ENCODE assay signal across 9 cellular contexts in the genomic region with DNA sequence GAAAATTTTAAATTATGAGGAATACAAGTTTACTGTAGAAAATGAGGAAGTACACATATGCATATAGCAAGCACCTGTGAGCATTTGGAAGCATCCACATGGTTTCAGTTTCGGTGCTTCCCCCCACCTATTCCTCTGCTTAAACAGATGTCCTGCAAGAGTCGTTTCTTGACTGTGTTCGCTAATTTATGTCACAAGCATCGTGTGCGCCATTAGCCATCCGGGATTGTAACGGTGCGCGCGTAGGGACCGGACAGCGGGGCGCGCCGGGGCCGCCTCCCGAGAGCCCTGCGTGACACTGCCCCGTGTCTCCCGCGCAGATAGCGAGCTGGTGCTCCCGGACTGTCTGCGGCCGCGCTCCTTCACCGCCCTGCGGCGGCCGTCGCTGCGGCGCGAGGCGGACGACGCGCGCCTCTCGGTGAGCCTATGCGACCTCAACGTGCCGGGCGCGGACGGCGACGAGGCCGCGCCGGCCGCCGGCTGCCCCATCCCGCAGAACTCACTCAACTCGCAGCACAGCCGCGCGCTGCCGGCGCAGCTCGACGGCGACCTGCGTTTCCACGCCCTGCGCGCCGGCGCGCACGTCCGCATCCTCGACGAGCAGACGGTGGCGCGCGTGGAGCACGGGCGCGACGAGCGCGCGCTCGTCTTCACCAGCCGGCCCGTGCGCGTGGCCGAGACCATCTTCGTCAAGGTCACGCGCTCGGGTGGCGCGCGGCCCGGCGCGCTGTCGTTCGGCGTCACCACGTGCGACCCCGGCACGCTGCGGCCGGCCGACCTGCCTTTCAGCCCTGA.
DNase-seq lines count a peak whose midpoint lies in the region; ATAC-seq and TF ChIP-seq lines count a peak whose summit lies in the region.
"Had no signal": no experiment of that assay in that cellular context is flagged by ENCODE, and none has a peak within 500 bp of the region (broad histone marks: within the 10 kb centered on the region; RNA-seq: fewer than 3 reads in every experiment).

No MANE protein-coding gene starts in this region.

- H3K9me3 Mint-ChIP-seq in endodermal cell: peaks cover 11% of the 10 kb centered on the region

- peak; percentile 77 for DNase-seq in activated CD8-positive, alpha-beta memory T cell treated with anti-CD3 and anti-CD28 coated beads, Interleukin-2, amount 50 U/mL, for 48 hours
- DNase-seq in foreskin melanocyte (peak; percentile 21), 8988T (no peak), NCI-H748 (lab: John Stamatoyannopoulos, UW; ENCODE audit: unreplicated experiment) (no peak), HEK293T (ENCODE audit: extremely low spot score) (no peak), endodermal cell (no peak)
- DNase-seq in stimulated activated CD4-positive, alpha-beta T cell treated with anti-CD3 and anti-CD28 coated beads, Interleukin-1b, Interleukin-23, amount 100 ng/mL, for 48 hours: peak; percentile 63

- CTCF ChIA-PET in HEK293T (lab: Yijun Ruan, JAX): no interaction called here

- peaks cover 3% of the 10 kb centered on the region for H3K4me1 Mint-ChIP-seq in endodermal cell

- H3K36me3 Mint-ChIP-seq in endodermal cell (ENCODE audit: low read depth): no peaks in the 10 kb centered on the region

- H3K27me3 ChIP-seq in endodermal cell (ENCODE audit: control insufficient read depth, insufficient read depth, low read length, poor library complexity, severe bottlenecking): no peaks in the 10 kb centered on the region

- no peak overlapping the region for H3K27ac Mint-ChIP-seq in endodermal cell

- H3K9ac ChIP-seq in endodermal cell (ENCODE audit: extremely low read depth, low read length, poor library complexity, severe bottlenecking): no peak overlapping the region

- H3K4me3 Mint-ChIP-seq in endodermal cell: no peak overlapping the region
- H3K4me3 Mint-ChIP-seq: nephron had no signal

- 83 to 87% methylated on average over 94 to 111 of the region's 111 CpGs for WGBS in endodermal cell (ENCODE audit: insufficient coverage in 1 of 2, insufficient read length in 1 of 2), 2 experiments

- no peaks in the 10 kb centered on the region for H3K4me1 ChIP-seq in endodermal cell (ENCODE audit: control insufficient read depth, insufficient read depth, low read length)

- TF ChIP-seq CTCF in endodermal cell (conservative IDR thresholded peaks at IDR 0.05): no peak

- H3K27ac ChIP-seq in endodermal cell (ENCODE audit: low read depth, low read length): no peak overlapping the region

- H3K36me3 ChIP-seq in endodermal cell (ENCODE audit: control insufficient read depth, insufficient read depth, low read length): no peaks in the 10 kb centered on the region

- H3K9me3 ChIP-seq in endodermal cell (ENCODE audit: control insufficient read depth, low read length): no peaks in the 10 kb centered on the region

- POLR2A ChIA-PET in HEK293T (lab: Yijun Ruan, JAX): no interaction called here

- H3K4me3 ChIP-seq in endodermal cell (ENCODE audit: low read length): no peak overlapping the region

- ATAC-seq in HG02840 (IDR thresholded peaks at IDR 0.05; ENCODE audit: low FRiP score, unreplicated experiment): peak; percentile 52

- H3K27me3 Mint-ChIP-seq in endodermal cell (ENCODE audit: insufficient read depth): peaks cover 34% of the 10 kb centered on the region

TF ChIP-seq in HEK293T, 16 proteins besides CTCF, POLR2A, EP300 and RAD21:
- TF ChIP-seq CTBP1 (IDR thresholded peaks at IDR 0.05; ENCODE audit: borderline replicate concordance) (no peak), SP1 (IDR thresholded peaks at IDR 0.05) (no peak), FOXM1 (IDR thresholded peaks at IDR 0.05; ENCODE audit: borderline replicate concordance) (no peak), FOXA1 (IDR thresholded peaks at IDR 0.05) (no peak), L3MBTL2 (conservative IDR thresholded peaks at IDR 0.05) (no peak), ZNF384 (IDR thresholded peaks at IDR 0.05) (no peak), ARNT (IDR thresholded peaks at IDR 0.05) (no peak), FOXK2 (IDR thresholded peaks at IDR 0.05) (no peak), LEF1 (IDR thresholded peaks at IDR 0.05; ENCODE audit: borderline replicate concordance) (no peak)
- TF ChIP-seq, protein P1, sequence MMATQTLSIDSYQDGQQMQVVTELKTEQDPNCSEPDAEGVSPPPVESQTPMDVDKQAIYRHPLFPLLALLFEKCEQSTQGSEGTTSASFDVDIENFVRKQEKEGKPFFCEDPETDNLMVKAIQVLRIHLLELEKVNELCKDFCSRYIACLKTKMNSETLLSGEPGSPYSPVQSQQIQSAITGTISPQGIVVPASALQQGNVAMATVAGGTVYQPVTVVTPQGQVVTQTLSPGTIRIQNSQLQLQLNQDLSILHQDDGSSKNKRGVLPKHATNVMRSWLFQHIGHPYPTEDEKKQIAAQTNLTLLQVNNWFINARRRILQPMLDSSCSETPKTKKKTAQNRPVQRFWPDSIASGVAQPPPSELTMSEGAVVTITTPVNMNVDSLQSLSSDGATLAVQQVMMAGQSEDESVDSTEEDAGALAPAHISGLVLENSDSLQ (IDR thresholded peaks at IDR 0.05): no peak

Comparison
In these comparisons a context has a peak if more than half of its experiments do, and no peak if none do; other contexts are left out.
1. DNase-seq: peak in activated CD8-positive, alpha-beta memory T cell treated with anti-CD3 and anti-CD28 coated beads, Interleukin-2, amount 50 U/mL, for 48 hours (single experiment), foreskin melanocyte (single experiment) and stimulated activated CD4-positive, alpha-beta T cell treated with anti-CD3 and anti-CD28 coated beads, Interleukin-1b, Interleukin-23, amount 100 ng/mL, for 48 hours (single experiment); none in 8988T (single experiment), NCI-H748 (single experiment), HEK293T (single experiment) and endodermal cell (single experiment).